In the genomic region with DNA sequence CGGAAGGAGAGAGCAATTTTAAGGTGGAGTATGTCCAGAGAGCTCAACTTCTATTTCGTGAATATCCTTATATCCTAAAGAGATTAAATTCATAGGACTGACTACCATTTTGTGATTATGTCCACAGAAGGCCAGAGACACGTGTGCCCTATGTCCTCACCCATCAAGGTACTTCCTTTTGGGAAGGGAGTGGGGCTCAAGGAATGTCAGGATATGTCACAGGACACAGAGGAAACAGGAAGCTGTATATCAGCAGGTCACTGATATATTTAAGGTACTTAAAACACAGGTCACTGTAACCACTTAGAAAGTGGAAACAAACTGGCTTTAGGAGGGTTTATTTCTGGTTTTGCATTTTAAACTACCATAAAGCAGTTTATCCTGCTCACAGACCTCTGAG, we compare ENCODE assay signal across 25 cellular contexts.
DNase-seq lines count a peak whose midpoint lies in the region; FAIRE-seq and TF ChIP-seq lines count a peak whose summit lies in the region.
"Had no signal": no experiment of that assay in that cellular context is flagged by ENCODE, and none has a peak within 500 bp of the region (broad histone marks: within the 10 kb centered on the region; RNA-seq: fewer than 3 reads in every experiment).

No MANE protein-coding gene starts in this region.

- H3K27ac Mint-ChIP-seq in glutamatergic neuron (ENCODE audit: unreplicated experiment) = peak overlapping the region; percentile 67
- H3K27ac Mint-ChIP-seq: CD4-positive, alpha-beta T cell; HFFc6 had no signal

- H3K9me3 ChIP-seq in HUES48 (ENCODE audit: control insufficient read depth, insufficient read depth, low read length) (no peaks in the 10 kb centered on the region), spleen (no peaks in the 10 kb centered on the region)
- H3K9me3 ChIP-seq: A549; BLaER1 treated with 17β-estradiol and CSF1 and Interleukin-3, amounts not matched to agents 10 nM and 100 nM; HAP-1; MG63 had no signal

- TF ChIP-seq POLR2A in spleen (IDR thresholded peaks at IDR 0.05) = no peak

- no peak overlapping the region for H3K4me3 Mint-ChIP-seq in glutamatergic neuron (ENCODE audit: unreplicated experiment)
- H3K4me3 Mint-ChIP-seq: CD4-positive, alpha-beta T cell; HFFc6 had no signal

- peaks cover 16% of the 10 kb centered on the region for H3K4me1 Mint-ChIP-seq in glutamatergic neuron (ENCODE audit: low read depth, unreplicated experiment)

- no peak overlapping the region for H3K9ac ChIP-seq in HUES48 (ENCODE audit: low read depth, low read length)
- H3K9ac ChIP-seq: BLaER1 treated with 17β-estradiol and CSF1 and Interleukin-3, amounts not matched to agents 10 nM and 100 nM; GM23248 had no signal

- H3K9me3 Mint-ChIP-seq in glutamatergic neuron (ENCODE audit: unreplicated experiment) = no peaks in the 10 kb centered on the region
- H3K9me3 Mint-ChIP-seq: CD4-positive, alpha-beta T cell; HFFc6 had no signal

- no peaks in the 10 kb centered on the region for H3K27me3 Mint-ChIP-seq in glutamatergic neuron (ENCODE audit: unreplicated experiment)
- H3K27me3 Mint-ChIP-seq: CD4-positive, alpha-beta T cell had no signal

- TF ChIP-seq CTCF in glutamatergic neuron (IDR thresholded peaks at IDR 0.05; ENCODE audit: partially characterized antibody, unreplicated experiment) (no peak), spleen (IDR thresholded peaks at IDR 0.05 in 8 of 11, conservative IDR thresholded peaks at IDR 0.05 in 3 of 11) (no peak)

- H3K4me1 ChIP-seq in HUES48 (ENCODE audit: control insufficient read depth, insufficient read depth, low read length) (peaks cover 39% of the 10 kb centered on the region), spleen (peaks cover 0 to 18% (median 4%) of the 10 kb centered on the region in 6 donors)
- H3K4me1 ChIP-seq: A549 had no signal

- 50 to 67% (median 65%) methylated on average over 3 of the region's 3 CpGs for whole genome bisulfite sequencing in spleen, 5 donors

- peaks cover 3% of the 10 kb centered on the region for H3K36me3 Mint-ChIP-seq in glutamatergic neuron (ENCODE audit: unreplicated experiment)

- H3K4me3 ChIP-seq in HUES48 (ENCODE audit: low read depth, low read length) = no peak overlapping the region
- no peak overlapping the region for H3K4me3 ChIP-seq in spleen
- H3K4me3 ChIP-seq: A549; BLaER1 treated with 17β-estradiol and CSF1 and Interleukin-3, amounts not matched to agents 10 nM and 100 nM; GM23248; HAP-1; MG63 had no signal

- no peak for FAIRE-seq in HTR-8/SVneo (lab: Jason Lieb, UNC)
- FAIRE-seq: A549, G401.6 had no signal

- in situ Hi-C loops in KBM-7 (cut with MboI; ENCODE audit: low pct_unique_long_range_greater_than_20kb, low sequenced_read_pairs) = no loop called here

- intact Hi-C loops in spleen (cut with DNase I; ENCODE audit: low total_unique reads) = no loop called here

- H3K36me3 ChIP-seq in HUES48 (ENCODE audit: control insufficient read depth, insufficient read depth, low read length) (peaks cover 29% of the 10 kb centered on the region), spleen (peaks cover 0 to 39% (median 0%) of the 10 kb centered on the region in 6 donors)

- H3K27me3 ChIP-seq in HUES48 (ENCODE audit: control insufficient read depth, insufficient read depth, low read length) (no peaks in the 10 kb centered on the region), spleen (replicated peaks in 1 of 7) (no peaks in the 10 kb centered on the region)
- H3K27me3 ChIP-seq: BLaER1 treated with 17β-estradiol and CSF1 and Interleukin-3, amounts not matched to agents 10 nM and 100 nM; MG63 had no signal

- H3K27ac ChIP-seq in HUES48 (ENCODE audit: low read depth, low read length) (peak overlapping the region; percentile 36), caudate nucleus (ENCODE audit: low read depth, low read length) (peak overlapping the region; percentile 20), spleen (peak overlapping the region in 5 of 8 donors; percentile 39 to 60 (median 58))
- H3K27ac ChIP-seq: A549; BLaER1 treated with 17β-estradiol and CSF1 and Interleukin-3, amounts not matched to agents 10 nM and 100 nM; GM23248; RWPE1 had no signal

- no peak for DNase-seq in caudate nucleus (lab: John Stamatoyannopoulos, UW)
- DNase-seq in glutamatergic neuron = no peak
- no peak for DNase-seq in spleen
- DNase-seq in OCI-M2 (lab: John Stamatoyannopoulos, UW; ENCODE audit: unreplicated experiment) = no peak
- no peak for DNase-seq in HTR-8/SVneo (ENCODE audit: insufficient read length, low spot score)
- no peak for DNase-seq in KBM-7
- DNase-seq: AML-193; CD4-positive, alpha-beta T cell; COR-L47; GM23248; HFFc6; KG1; MG63; NCI-H1105 treated with DMSO at 0.1 percent for 48 hours; NCI-H146; NCI-H2029; NCI-H2227 treated with DMSO at 0.1 percent for 48 hours; NCI-H69; SHP77 had no signal
